1 cellular context compared by ENCODE assay signal in genomic region chr9:133030317-133031129, GRCh38.
TF ChIP-seq lines count a peak whose summit lies in the region.

Gene GTF3C5 (plus strand): TSS chr9:133030997. CDS start chr9:133031012, 15 bp downstream.

TF ChIP-seq in H1, 55 proteins besides CTCF, POLR2A, EP300 and RAD21 (continued from another document):
- no peak for TF ChIP-seq NRF1 (IDR thresholded peaks at IDR 0.05; ENCODE audit: low read depth, low read length)
- peak; percentile 76 for TF ChIP-seq CREB1 (IDR thresholded peaks at IDR 0.05)
- peak; percentile 96 for TF ChIP-seq PHF8 (conservative IDR thresholded peaks at IDR 0.05; ENCODE audit: low read depth, low read length)
- TF ChIP-seq JUND (IDR thresholded peaks at IDR 0.05; ENCODE audit: low read length), result peak; percentile 71
- peak; percentile 96 for TF ChIP-seq TBP (IDR thresholded peaks at IDR 0.05; ENCODE audit: low read depth, low read length)
- peak; percentile 76; the same call in 1 of the 2 replicates for TF ChIP-seq GTF2F1 (IDR thresholded peaks at IDR 0.05; ENCODE audit: borderline replicate concordance, low read depth, low read length)
- TF ChIP-seq E2F6 (IDR thresholded peaks at IDR 0.05), result peak; percentile 65
- peak; percentile 95 for TF ChIP-seq SP4 (IDR thresholded peaks at IDR 0.05; ENCODE audit: low read length)
- TF ChIP-seq MAX (IDR thresholded peaks at IDR 0.05), result peak; percentile 47; the same call in 1 of the 2 replicates
- TF ChIP-seq SIX5 (IDR thresholded peaks at IDR 0.05; ENCODE audit: low read depth, low read length), result peak; percentile 20; the same call in 1 of the 2 replicates
- no peak for TF ChIP-seq SIRT6 (IDR thresholded peaks at IDR 0.05; ENCODE audit: low read length)
- peak; percentile 81; the same call in 1 of the 2 replicates for TF ChIP-seq RBBP5 (IDR thresholded peaks at IDR 0.05; ENCODE audit: borderline replicate concordance, low read depth, low read length)
- TF ChIP-seq ASH2L (IDR thresholded peaks at IDR 0.05; ENCODE audit: low read length), result peak; percentile 96
- no peak for TF ChIP-seq TCF12 (IDR thresholded peaks at IDR 0.05; ENCODE audit: low read depth, low read length)
- TF ChIP-seq SIN3A (conservative IDR thresholded peaks at IDR 0.05 in 1 of 2, IDR thresholded peaks at IDR 0.05 in 1 of 2; ENCODE audit: low read depth in 1 of 2, low read length in 2 of 2), result peak; percentile 57 to 86; a peak in 1 of 4 replicates
- TF ChIP-seq RFX5 (IDR thresholded peaks at IDR 0.05; ENCODE audit: borderline replicate concordance, low read depth, low read length), result 0 out of 2 replicates have a peak, but pooled peaks have one; percentile 31
- peak in 1 of 2 experiments; percentile 91; a peak in 2 of 4 replicates for TF ChIP-seq HDAC2 (IDR thresholded peaks at IDR 0.05; ENCODE audit: borderline replicate concordance in 1 of 2, low read depth in 2 of 2, low read length in 2 of 2)
